In the genomic region with DNA sequence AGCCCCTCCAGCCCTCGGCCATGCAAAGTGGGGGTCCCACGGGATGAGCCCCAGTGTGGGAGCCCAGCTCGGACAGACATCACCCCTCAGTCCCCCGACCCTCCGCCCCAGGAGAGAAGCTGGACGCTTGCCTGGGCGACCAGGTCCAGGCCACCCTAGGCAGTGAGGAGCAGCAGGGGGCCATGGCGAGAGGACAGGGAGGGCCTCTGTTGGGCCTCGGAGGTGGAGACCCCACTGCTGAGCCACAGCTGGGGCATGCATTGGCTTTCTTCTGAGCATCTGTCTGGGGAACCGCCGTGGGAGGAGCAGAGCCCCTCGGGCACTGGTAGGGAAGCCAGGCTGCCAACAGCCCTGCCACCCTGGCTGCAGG, we compare ENCODE assay signal across 33 cellular contexts. TPM values are rescaled to one million over a fixed set of nuclear protein-coding genes. Genes with fewer than 3 reads are reported as not detected.
DNase-seq lines count a peak whose midpoint lies in the region; ATAC-seq and TF ChIP-seq lines count a peak whose summit lies in the region.
"Had no signal": no experiment of that assay in that cellular context is flagged by ENCODE, and none has a peak within 500 bp of the region (broad histone marks: within the 10 kb centered on the region; RNA-seq: fewer than 3 reads in every experiment).

No MANE protein-coding gene starts in this region.

- peak overlapping the region; percentile 24 for H2AK5ac ChIP-seq in mesenchymal stem cell (ENCODE audit: low read length, severe bottlenecking)

- ATAC-seq in HCT116: no peak
- ATAC-seq in HG03378 (IDR thresholded peaks at IDR 0.05; ENCODE audit: unreplicated experiment): no peak
- ATAC-seq: foreskin keratinocyte, K562 had no signal

- no peak overlapping the region for H3K14ac ChIP-seq in mesenchymal stem cell (ENCODE audit: low read length in 2 of 2)

- H3K4me1 ChIP-seq in HCT116 (ENCODE audit: control insufficient read depth in 1 of 2, insufficient read depth in 2 of 2, low read length in 2 of 2): peaks cover 4 to 18% of the 10 kb centered on the region in 2 experiments; a peak in 3 of 4 replicates
- peaks cover 27% of the 10 kb centered on the region for H3K4me1 ChIP-seq in SJSA1 (replicated peaks)
- peaks cover 16% of the 10 kb centered on the region for H3K4me1 ChIP-seq in mesenchymal stem cell (ENCODE audit: control insufficient read depth, insufficient read depth, low read depth, low read length)
- H3K4me1 ChIP-seq: adrenal gland, esophagus squamous epithelium, foreskin keratinocyte, testis had no signal

- RAD21 ChIA-PET in HCT116 (lab: Charles Lee; ENCODE audit: low non-redundant PET in 1 of 2, low total read pairs in 2 of 2, uncharacterized antibody in 2 of 2, unreplicated experiment in 2 of 2): interaction anchor here in 1 of 2 experiments (1.1 kb wide), 1 partner anchor 27 kb away, joined by 5 read pairs; no protein-coding TSS in a partner anchor

- H3K9me2 ChIP-seq in HCT116 (ENCODE audit: insufficient read depth): no peaks in the 10 kb centered on the region

- H3K4me3 ChIP-seq in HCT116 (replicated peaks in 1 of 2; ENCODE audit: low read depth in 1 of 2, low read length in 2 of 2) (no peak overlapping the region), SJSA1 (no peak overlapping the region), mesenchymal stem cell (ENCODE audit: insufficient read depth in 1 of 2, low read depth in 1 of 2, low read length in 2 of 2) (no peak overlapping the region)
- H3K4me3 ChIP-seq: adrenal gland; BLaER1 treated with 17β-estradiol and CSF1 and Interleukin-3, amounts not matched to agents 10 nM and 100 nM; esophagus squamous epithelium; K562; mucosa of descending colon; skin epidermis had no signal

- H3K79me2 ChIP-seq in HCT116 (ENCODE audit: insufficient read depth, low read length): no peaks in the 10 kb centered on the region

- H3K4me1 Mint-ChIP-seq in type B pancreatic cell (ENCODE audit: unreplicated experiment): peaks cover 6% of the 10 kb centered on the region

- no peak overlapping the region for H2BK15ac ChIP-seq in mesenchymal stem cell (ENCODE audit: low read depth, poor library complexity, severe bottlenecking)

- CTCF ChIA-PET in HCT116 (lab: Charles Lee): no interaction called here

- H3K79me1 ChIP-seq in mesenchymal stem cell (replicated peaks; ENCODE audit: low read length, poor library complexity, severe bottlenecking): no peaks in the 10 kb centered on the region

- BruUV-seq in HCT116 (replicated peaks; lab: Mats Ljungman, UMichigan): no TSS peak

- WGBS in mesenchymal stem cell: 91% methylated on average over 12 of the region's 12 CpGs

- H4K20me1 ChIP-seq in HCT116 (ENCODE audit: insufficient read depth): no peaks in the 10 kb centered on the region

- peak overlapping the region; percentile 22 to 84 for H2BK12ac ChIP-seq in mesenchymal stem cell (ENCODE audit: low read length in 2 of 2)

- no peak overlapping the region for H3K4ac ChIP-seq in mesenchymal stem cell (ENCODE audit: low read depth in 1 of 2, low read length in 2 of 2)

- H3K18ac ChIP-seq in mesenchymal stem cell (ENCODE audit: low read depth in 1 of 2, low read length in 2 of 2): peak overlapping the region; percentile 42 to 93

- no peaks in the 10 kb centered on the region for H3K36me3 Mint-ChIP-seq in type B pancreatic cell
- H3K36me3 Mint-ChIP-seq: activated naive CD4-positive, alpha-beta T cell treated with anti-CD3 and anti-CD28 coated beads, Interleukin-2, amount 10 ng/mL, durations not matched to agents 7 days and 5 days; natural killer cell treated with Interleukin-12 subunit alpha and Interleukin-12 subunit beta and Interleukin-15 and Interleukin-18, amount 100 ng/mL, for 72 hours had no signal

- H3K27ac Mint-ChIP-seq in type B pancreatic cell: no peak overlapping the region
- H3K27ac Mint-ChIP-seq: activated naive CD4-positive, alpha-beta T cell treated with anti-CD3 and anti-CD28 coated beads, Interleukin-2, amount 10 ng/mL, durations not matched to agents 7 days and 5 days; natural killer cell treated with Interleukin-12 subunit alpha and Interleukin-12 subunit beta and Interleukin-15 and Interleukin-18, amount 100 ng/mL, for 72 hours; T-helper 1 cell treated with Interleukin-12 subunit alpha and Interleukin-12 subunit beta and Interleukin-4 antibody, amounts not matched to agents 30 μg/mL and 1 μg/mL, for 36 hours had no signal

- peak overlapping the region; percentile 9; the same call in 1 of the 2 replicates for H3K4me2 ChIP-seq in HCT116 (ENCODE audit: low read length)
- H3K4me2 ChIP-seq in mesenchymal stem cell (ENCODE audit: low read length, poor library complexity, severe bottlenecking): no peak overlapping the region
- H3K4me2 ChIP-seq: BLaER1 treated with 17β-estradiol and CSF1 and Interleukin-3, amounts not matched to agents 10 nM and 100 nM had no signal

- intact Hi-C loops in HCT116 (cut with micrococcal nuclease): no loop called here

- POLR2A ChIA-PET in HCT116 (lab: Charles Lee): interaction anchor here (1.2 to 3.9 kb wide), 2 partner anchors 10 to 13 kb away, joined by 4 to 26 read pairs; partner anchors contain the start of gene ACTG1

- TF ChIP-seq POLR2A in HCT116 (IDR thresholded peaks at IDR 0.05; ENCODE audit: borderline replicate concordance, extremely low read depth, insufficient read depth, insufficient read length): no peak

- DNase-seq in HCT116 (ENCODE audit: low read depth, low spot score) (no peak), SJSA1 (ENCODE audit: low read depth in 1 of 2, low spot score in 2 of 2) (no peak), mesenchymal stem cell (no peak), type B pancreatic cell (ENCODE audit: extremely low spot score, unreplicated experiment) (peak; percentile 70), activated T-cell treated with anti-CD3 and anti-CD28 coated beads for 4 hours (no peak)
- no peak for DNase-seq in activated CD4-positive, alpha-beta T cell treated with anti-CD3 and anti-CD28 coated beads, Interleukin-2, amount 50 U/mL, for 1 hour
- DNase-seq: activated CD4-positive, alpha-beta T cell treated with anti-CD3 and anti-CD28 coated beads, Interleukin-2, amount 50 U/mL, for 48 hours; activated CD4-positive, CD25-positive, alpha-beta regulatory T cell; activated naive CD4-positive, alpha-beta T cell treated with anti-CD3 and anti-CD28 coated beads, Interleukin-2, amount 10 ng/mL, durations not matched to agents 7 days and 5 days; adrenal gland; brain microvascular endothelial cell; cerebellar nuclear complex; COR-L47; DMS53; esophagus squamous epithelium; foreskin keratinocyte; HCEC 1CT; mucosa of descending colon; NCI-H1092; NCI-H1694 treated with DMSO at 0.1 percent for 48 hours; NCI-H446 treated with DMSO at 0.1 percent for 48 hours; NCI-H774; stimulated activated naive CD4-positive, alpha-beta T cell treated with Interleukin-2 at 50 U/mL for 16 hours; testis had no signal

- H3K27me3 ChIP-seq in HCT116 (ENCODE audit: insufficient read depth, low read length): no peaks in the 10 kb centered on the region
- H3K27me3 ChIP-seq in SJSA1 (replicated peaks): no peaks in the 10 kb centered on the region
- peaks cover 4 to 47% of the 10 kb centered on the region in 2 experiments for H3K27me3 ChIP-seq in mesenchymal stem cell (ENCODE audit: control insufficient read depth in 1 of 2, insufficient read depth in 1 of 2, low read length in 2 of 2)
- H3K27me3 ChIP-seq: adrenal gland, heart left ventricle, testis had no signal

- peak overlapping the region; percentile 78 for H4K91ac ChIP-seq in mesenchymal stem cell (ENCODE audit: low read length)

- H3K9me3 ChIP-seq in HCT116 (ENCODE audit: control insufficient read depth in 1 of 2, insufficient read depth in 1 of 2, low read depth in 1 of 2, low read length in 2 of 2): no peaks in the 10 kb centered on the region
- 0 out of 2 replicates have a peak, but pooled peaks cover 2% of the 10 kb centered on the region for H3K9me3 ChIP-seq in SJSA1 (replicated peaks)
- H3K9me3 ChIP-seq in mesenchymal stem cell (ENCODE audit: control insufficient read depth, low read length): no peaks in the 10 kb centered on the region
- H3K9me3 ChIP-seq: adrenal gland; BLaER1 treated with 17β-estradiol and CSF1 and Interleukin-3, amounts not matched to agents 10 nM and 100 nM; esophagus squamous epithelium; heart left ventricle; mucosa of descending colon; testis had no signal

- no peak for TF ChIP-seq RAD21 in HCT116 (IDR thresholded peaks at IDR 0.05; ENCODE audit: low read depth)

- H3K9me3 Mint-ChIP-seq in type B pancreatic cell: no peaks in the 10 kb centered on the region
- H3K9me3 Mint-ChIP-seq: activated naive CD4-positive, alpha-beta T cell treated with anti-CD3 and anti-CD28 coated beads, Interleukin-2, amount 10 ng/mL, durations not matched to agents 7 days and 5 days; natural killer cell treated with Interleukin-12 subunit alpha and Interleukin-12 subunit beta and Interleukin-15 and Interleukin-18, amount 100 ng/mL, for 72 hours; T-helper 1 cell treated with Interleukin-12 subunit alpha and Interleukin-12 subunit beta and Interleukin-4 antibody, amounts not matched to agents 30 μg/mL and 1 μg/mL, for 36 hours had no signal

- H2AFZ ChIP-seq in HCT116 (ENCODE audit: low read depth, low read length, poor library complexity, severe bottlenecking): no peak overlapping the region
- no peak overlapping the region for H2AFZ ChIP-seq in mesenchymal stem cell (ENCODE audit: low read depth, low read length)

- H3K23ac ChIP-seq in mesenchymal stem cell (ENCODE audit: low read length in 2 of 2): no peak overlapping the region

- TF ChIP-seq CTCF in HCT116 (IDR thresholded peaks at IDR 0.05 in 2 of 3, conservative IDR thresholded peaks at IDR 0.05 in 1 of 3; ENCODE audit: borderline replicate concordance in 1 of 3, insufficient read depth in 1 of 3, low read depth in 2 of 3, low read length in 2 of 3) (no peak), type B pancreatic cell (conservative IDR thresholded peaks at IDR 0.05) (no peak)

- H3K27me3 Mint-ChIP-seq in type B pancreatic cell: peaks cover under 1% of the 10 kb centered on the region

- peak overlapping the region; percentile 92 for H4K8ac ChIP-seq in mesenchymal stem cell (ENCODE audit: low read length)

- peak overlapping the region; percentile 30 for H2BK120ac ChIP-seq in mesenchymal stem cell (ENCODE audit: low read depth, low read length)

- no peak overlapping the region for H3K27ac ChIP-seq in HCT116 (ENCODE audit: low read depth, low read length)
- peak overlapping the region; percentile 45 for H3K27ac ChIP-seq in SJSA1
- no peak overlapping the region for H3K27ac ChIP-seq in mesenchymal stem cell (ENCODE audit: low read length, poor library complexity, severe bottlenecking)
- H3K27ac ChIP-seq: adrenal gland; BLaER1 treated with 17β-estradiol and CSF1 and Interleukin-3, amounts not matched to agents 10 nM and 100 nM; brain microvascular endothelial cell; esophagus squamous epithelium; foreskin keratinocyte; heart left ventricle; skin epidermis; testis had no signal

- H3K36me3 ChIP-seq in HCT116 (ENCODE audit: control insufficient read depth in 1 of 2, insufficient read depth in 2 of 2, low read length in 2 of 2) (no peaks in the 10 kb centered on the region), SJSA1 (no peaks in the 10 kb centered on the region), mesenchymal stem cell (ENCODE audit: control insufficient read depth in 1 of 2, insufficient read depth in 2 of 2, low read depth in 1 of 2, low read length in 2 of 2) (peaks cover 0 to 3% of the 10 kb centered on the region in 2 experiments)
- H3K36me3 ChIP-seq: adrenal gland; BLaER1 treated with 17β-estradiol and CSF1 and Interleukin-3, amounts not matched to agents 10 nM and 100 nM; brain microvascular endothelial cell; esophagus squamous epithelium; heart left ventricle had no signal

- no peak overlapping the region for H3K4me3 Mint-ChIP-seq in type B pancreatic cell
- H3K4me3 Mint-ChIP-seq: activated naive CD4-positive, alpha-beta T cell treated with anti-CD3 and anti-CD28 coated beads, Interleukin-2, amount 10 ng/mL, durations not matched to agents 7 days and 5 days; natural killer cell treated with Interleukin-12 subunit alpha and Interleukin-12 subunit beta and Interleukin-15 and Interleukin-18, amount 100 ng/mL, for 72 hours; T-helper 1 cell treated with Interleukin-12 subunit alpha and Interleukin-12 subunit beta and Interleukin-4 antibody, amounts not matched to agents 30 μg/mL and 1 μg/mL, for 36 hours had no signal

- H2BK5ac ChIP-seq in mesenchymal stem cell (ENCODE audit: low read depth, low read length, poor library complexity, severe bottlenecking): no peak overlapping the region

- H3K9ac ChIP-seq in HCT116 (ENCODE audit: low read length) (no peak overlapping the region), mesenchymal stem cell (ENCODE audit: low read length) (no peak overlapping the region)
- H3K9ac ChIP-seq: BLaER1 treated with 17β-estradiol and CSF1 and Interleukin-3, amounts not matched to agents 10 nM and 100 nM had no signal

RNA-seq across cellular contexts. Expression of gene ACTG1, which starts 13.0 kb away (rescaled TPM):
- total RNA-seq in HCT116 (2021; ENCODE audit: unreplicated experiment): 6,223 TPM
- polyA plus RNA-seq in HCT116 (2012): 6,644 and 8,513 TPM in 2 replicates
- total RNA-seq in SJSA1 (2014; rRNA removed; shearing (Covaris generic)): 9,784 and 9,807 TPM in 2 replicates
- 7,126 TPM for polyA plus RNA-seq in mesenchymal stem cell (2013, experiment 1 of 2)
- polyA plus RNA-seq in mesenchymal stem cell (2013, experiment 2 of 2): 6,723 TPM
- total RNA-seq in type B pancreatic cell (ENCODE audit: low replicate concordance): 3,089 and 3,451 TPM in 2 replicates

RNA-seq across cellular contexts. Expression of gene FSCN2, which starts 28.6 kb away (rescaled TPM):
- 10.1 TPM for total RNA-seq in HCT116 (2021; ENCODE audit: unreplicated experiment)
- polyA plus RNA-seq in HCT116 (2012): 5.9 and 6.4 TPM in 2 replicates
- total RNA-seq in SJSA1 (2014; rRNA removed; shearing (Covaris generic)): 0.61 and 1.4 TPM in 2 replicates
- 0.23 TPM for polyA plus RNA-seq in mesenchymal stem cell (2013, experiment 1 of 2)
- 0.15 TPM for polyA plus RNA-seq in mesenchymal stem cell (2013, experiment 2 of 2)
- 3.6 and 3.8 TPM in 2 replicates for total RNA-seq in type B pancreatic cell (ENCODE audit: low replicate concordance)
- total RNA-seq: foreskin keratinocyte, K562, RPMI7951 had no signal
- polyA plus RNA-seq: foreskin keratinocyte, keratinocyte had no signal

RNA-seq across cellular contexts. Expression of gene FAAP100, which starts 52.6 kb away (rescaled TPM):
- total RNA-seq in HCT116 (2021; ENCODE audit: unreplicated experiment) (53.4 TPM), type B pancreatic cell (ENCODE audit: low replicate concordance) (33.5 and 44.7 TPM in 2 replicates)
- polyA plus RNA-seq in HCT116 (2012): 21.7 and 21.8 TPM in 2 replicates
- total RNA-seq in SJSA1 (2014; rRNA removed; shearing (Covaris generic)): 26.0 and 28.1 TPM in 2 replicates
- 10.1 TPM for polyA plus RNA-seq in mesenchymal stem cell (2013, experiment 1 of 2)
- polyA plus RNA-seq in mesenchymal stem cell (2013, experiment 2 of 2): 10.3 TPM
